21 cellular contexts compared by ENCODE assay signal in genomic region chr6:139581485-139581865, GRCh38.
"Had no signal": no experiment of that assay in that cellular context is flagged by ENCODE, and none has a peak within 500 bp of the region (broad histone marks: within the 10 kb centered on the region; RNA-seq: fewer than 3 reads in every experiment).

No MANE protein-coding gene starts in this region.

- H3K4me3 ChIP-seq: cardiac muscle cell, PC-9 had no signal

- H3K27me3 ChIP-seq: brain microvascular endothelial cell, cardiac muscle cell had no signal

- H3K36me3 ChIP-seq: brain microvascular endothelial cell, cardiac muscle cell had no signal

- DNase-seq: activated CD4-positive, alpha-beta memory T cell treated with anti-CD3 and anti-CD28 coated beads for 36 hours; activated CD4-positive, alpha-beta T cell treated with anti-CD3 and anti-CD28 coated beads, Interleukin-2, amount 10 ng/mL, durations not matched to agents 7 days and 5 days; activated CD4-positive, CD25-positive, alpha-beta regulatory T cell treated with anti-CD3 and anti-CD28 coated beads, Interleukin-2, amount 50 U/mL, for 72 hours; activated CD8-positive, alpha-beta memory T cell treated with anti-CD3 and anti-CD28 coated beads for 24 hours; activated gamma-delta T cell treated with Interleukin-2 at 50 U/mL for 16 hours; activated naive CD4-positive, alpha-beta T cell treated with anti-CD3 and anti-CD28 coated beads, Interleukin-2, amount 10 ng/mL, durations not matched to agents 7 days and 5 days; activated naive CD8-positive, alpha-beta T cell treated with anti-CD3 and anti-CD28 coated beads for 36 hours; activated T-cell treated with anti-CD3 and anti-CD28 coated beads, Interleukin-2, amount 50 U/mL, for 48 hours; brain microvascular endothelial cell; KG1; MV-4-11; NCI-H1092 treated with DMSO at 0.1 percent for 48 hours; NCI-H1436; NCI-H1694 treated with DMSO at 0.1 percent for 48 hours; NCI-H2029 treated with DMSO at 0.1 percent for 48 hours; NCI-H446; NCI-H524; SIG-M5; T-cell had no signal

- H2AFZ ChIP-seq: PC-9 had no signal

- H3K27ac ChIP-seq: brain microvascular endothelial cell, cardiac muscle cell had no signal

- H3K4me2 ChIP-seq: PC-9 had no signal
